8 cellular contexts compared by ENCODE assay signal in genomic region chr19:54137114-54137912, GRCh38. TPM values are rescaled to one million over a fixed set of nuclear protein-coding genes. Genes with fewer than 3 reads are reported as not detected.
DNase-seq lines count a peak whose midpoint lies in the region; ATAC-seq, FAIRE-seq and TF ChIP-seq lines count a peak whose summit lies in the region.

CNOT3 (plus strand) TSS chr19:54137762; CDS start chr19:54142979, 5,217 bp downstream.

- DNase-seq in GM12891 (ENCODE audit: insufficient read length, low spot score) (peak; percentile 98), NCI-H1436 treated with DMSO at 0.1 percent for 48 hours (lab: John Stamatoyannopoulos, UW) (peak; percentile 100), T-cell (peak; percentile 95 to 100 (median 99)), cardiac muscle cell (ENCODE audit: low read depth in 1 of 2, low spot score in 1 of 2) (peak; percentile 100), tibial nerve (ENCODE audit: low spot score in 2 of 2) (peak; percentile 97 to 99)

- H3K27ac ChIP-seq in adipose tissue (ENCODE audit: low read depth, low read length) (peak within 1 kb of the TSS; percentile 40), cardiac muscle cell (peak within 1 kb of the TSS; percentile 97), parathyroid adenoma (peak within 1 kb of the TSS; percentile 92), tibial nerve (peak within 1 kb of the TSS; percentile 92 to 97 (median 96))

- TF ChIP-seq CTCF in cardiac muscle cell (IDR thresholded peaks at IDR 0.05; ENCODE audit: low read depth, low read length) (no peak), parathyroid adenoma (IDR thresholded peaks at IDR 0.05) (no peak), tibial nerve (IDR thresholded peaks at IDR 0.05) (peak in 1 of 5 experiments; percentile 58)

- H3K4me1 ChIP-seq in cardiac muscle cell (ENCODE audit: low read depth) (no peaks in the 10 kb centered on the region), parathyroid adenoma (peaks cover 7% of the 10 kb centered on the region), tibial nerve (peaks cover 0 to 48% (median 31%) of the 10 kb centered on the region in 4 donors)

- H3K79me2 ChIP-seq in parathyroid adenoma: peaks cover 18% of the 10 kb centered on the region

- H3K27ac Mint-ChIP-seq in T-cell: peak within 1 kb of the TSS; percentile 90 to 92

- peak within 1 kb of the TSS; percentile 78 to 88 (median 87) for H3K4me3 Mint-ChIP-seq in T-cell

- no peaks in the 10 kb centered on the region for H3K9me3 ChIP-seq in cardiac muscle cell (ENCODE audit: low read depth)
- no peaks in the 10 kb centered on the region for H3K9me3 ChIP-seq in parathyroid adenoma (ENCODE audit: control insufficient read depth, low read length)
- H3K9me3 ChIP-seq in tibial nerve: no peaks in the 10 kb centered on the region

- H3K27me3 Mint-ChIP-seq in T-cell: no peaks in the 10 kb centered on the region

- peak; percentile 79 for ATAC-seq in HG02840 (IDR thresholded peaks at IDR 0.05; ENCODE audit: low FRiP score, unreplicated experiment)
- ATAC-seq in T-cell (replicated peaks in 1 of 4): peak; percentile 80 to 84 (median 81)

- H3K36me3 ChIP-seq in cardiac muscle cell (no peaks in the 10 kb centered on the region), parathyroid adenoma (ENCODE audit: control insufficient read depth, insufficient read depth, low read length) (no peaks in the 10 kb centered on the region), tibial nerve (peaks cover 0 to 24% (median 0%) of the 10 kb centered on the region in 3 donors)

- H3K9me3 Mint-ChIP-seq in T-cell: no peaks in the 10 kb centered on the region

- TF ChIP-seq POLR2A in GM12891 (IDR thresholded peaks at IDR 0.05; ENCODE audit: low read depth, low read length) (peak; percentile 71; the same call in 1 of the 2 replicates), tibial nerve (IDR thresholded peaks at IDR 0.05) (peak; percentile 68 to 89)

- H3K4me1 Mint-ChIP-seq in T-cell: peaks cover 49 to 55% (median 52%) of the 10 kb centered on the region in 3 donors

- peak; percentile 99 for FAIRE-seq in GM12891 (lab: Jason Lieb, UNC)

- CTCF ChIA-PET in T-cell (lab: Charles Lee): interaction anchor here in 1 of 2 donors (0.5 to 1.9 kb wide), 15 partner anchors 20 to 1534 kb away, joined by 3 to 26 read pairs (median 4); partner anchors contain the start of genes LENG1, MBOAT7, PRPF31 and RPS9

- TF ChIP-seq EP300 in tibial nerve (IDR thresholded peaks at IDR 0.05): peak; percentile 9 to 92

- H3K27me3 ChIP-seq in cardiac muscle cell (no peaks in the 10 kb centered on the region), parathyroid adenoma (ENCODE audit: control insufficient read depth, insufficient read depth, low read length) (no peaks in the 10 kb centered on the region), tibial nerve (no peaks in the 10 kb centered on the region)

- H3K4me3 ChIP-seq in cardiac muscle cell (peak within 1 kb of the TSS; percentile 76), parathyroid adenoma (ENCODE audit: low read depth, low read length) (peak within 1 kb of the TSS; percentile 85), tibial nerve (peak within 1 kb of the TSS; percentile 87 to 98 (median 92))

- peak within 1 kb of the TSS; percentile 89 for H2AFZ ChIP-seq in parathyroid adenoma

- POLR2A ChIA-PET in T-cell (lab: Charles Lee): interaction anchor here (0.8 to 1.7 kb wide), 15 partner anchors 12 to 1984 kb away, joined by 3 to 30 read pairs (median 5); partner anchors contain the start of genes PRPF31 (in 2 of the 2), TFPT (in 2 of the 2), LENG1 (in 1 of the 2) and LENG8 (in 1 of the 2)

- H3K9ac ChIP-seq in parathyroid adenoma: peak within 1 kb of the TSS; percentile 99

- 1% methylated on average over 47 to 63 of the region's 63 CpGs for WGBS in adipose tissue, 3 donors
- 0 to 1% methylated on average over 42 to 54 of the region's 63 CpGs for WGBS in tibial nerve, 2 donors

- peak within 1 kb of the TSS; percentile 95 for H3K4me2 ChIP-seq in parathyroid adenoma (ENCODE audit: low read length)

- H3K36me3 Mint-ChIP-seq in T-cell: peaks cover 3% of the 10 kb centered on the region

TF ChIP-seq in GM12891, 5 proteins besides CTCF, POLR2A, EP300 and RAD21:
- TF ChIP-seq SPI1 (IDR thresholded peaks at IDR 0.05; ENCODE audit: low read depth, low read length) (no peak), PAX5 (IDR thresholded peaks at IDR 0.05; ENCODE audit: insufficient read depth, low read length, severe bottlenecking) (no peak), POLR2AphosphoS5 (IDR thresholded peaks at IDR 0.05; ENCODE audit: low read depth, low read length) (peak; percentile 58), TAF1 (IDR thresholded peaks at IDR 0.05; ENCODE audit: low read depth, low read length) (peak; percentile 68; the same call in 1 of the 2 replicates), POU2F2 (IDR thresholded peaks at IDR 0.05; ENCODE audit: low read depth, low read length) (0 out of 2 replicates have a peak, but pooled peaks have one; percentile 9)

RNA-seq across cellular contexts. Expression of gene CNOT3, which starts in this region (rescaled TPM):
- polyA plus RNA-seq in GM12891 (2012; ENCODE audit: low read depth, missing spikeins): 24.1 TPM
- 10 to 100 TPM; 45.9 to 83.1 (median 77.0) TPM for total RNA-seq in T-cell
- 10 to 100 TPM; 19.4 to 23.6 (median 20.7) TPM for polyA plus RNA-seq in adipose tissue
- 17.7 and 39.6 TPM in 2 replicates for total RNA-seq in cardiac muscle cell
- 52.1 and 52.8 TPM in 2 replicates for polyA plus RNA-seq in cardiac muscle cell
- total RNA-seq in tibial nerve: 10 to 100 TPM; 21.6 to 30.3 (median 24.8) TPM

Comparison
In these comparisons a context has a peak if more than half of its experiments do, and no peak if none do; other contexts are left out.
1. Peak in every context shown above with its lines: DNase-seq, ATAC-seq, H3K4me3 ChIP-seq and H3K27ac ChIP-seq.
2. H3K27ac ChIP-seq: peak in every context shown above with its lines; median percentile 97 in cardiac muscle cell; 96 in tibial nerve; 92 in parathyroid adenoma; 40 in adipose tissue.